32 cellular contexts compared by ENCODE assay signal in genomic region chr20:50649587-50649986, GRCh38. TPM values are rescaled to one million over a fixed set of nuclear protein-coding genes. Genes with fewer than 3 reads are reported as not detected.
A peak's percentile ranks its signal among the peaks of the same experiment; 100 is the strongest.
DNase-seq lines count a peak whose midpoint lies in the region; ATAC-seq and TF ChIP-seq lines count a peak whose summit lies in the region.
"Had no signal": no experiment of that assay in that cellular context is flagged by ENCODE, and none has a peak within 500 bp of the region (broad histone marks: within the 10 kb centered on the region; RNA-seq: fewer than 3 reads in every experiment).

No MANE protein-coding gene starts in this region.

- H2BK20ac ChIP-seq in IMR-90 (ENCODE audit: low read depth, low read length), result peak overlapping the region; percentile 59; the same call in 1 of the 2 replicates

- no peak for DNase-seq in AG04450 (ENCODE audit: low read depth, low spot score)
- DNase-seq in IMR-90, result no peak
- DNase-seq in left kidney (ENCODE audit: low read depth, low spot score), result peak; percentile 68
- no peak for DNase-seq in sigmoid colon
- DNase-seq in NCI-H187 (lab: John Stamatoyannopoulos, UW), result no peak
- DNase-seq in activated CD4-positive, alpha-beta T cell treated with anti-CD3 and anti-CD28 coated beads for 4 hours, result no peak
- no peak for DNase-seq in stimulated activated CD4-positive, alpha-beta T cell treated with anti-CD3 and anti-CD28 coated beads, Interleukin-4, amount 100 ng/mL, for 24 hours
- DNase-seq: activated CD4-positive, alpha-beta T cell treated with anti-CD3 and anti-CD28 coated beads, Interleukin-2, amount 10 ng/mL, durations not matched to agents 24 days and 14 days; activated CD8-positive, alpha-beta memory T cell treated with anti-CD3 and anti-CD28 coated beads for 24 hours; activated naive CD4-positive, alpha-beta T cell treated with anti-CD3 and anti-CD28 coated beads, Interleukin-2, amount 50 U/mL, for 16 hours; activated T-cell treated with anti-CD3 and anti-CD28 coated beads for 4 hours; amygdala; CD8-positive, alpha-beta memory T cell; EL; GOT3; HFFc6; NCI-H1417 treated with DMSO at 0.1 percent for 48 hours; NCI-H2081; NCI-H2227 treated with DMSO at 0.1 percent for 48 hours; NCI-H526; NK-92 treated with Interleukin-12 subunit alpha and Interleukin-12 subunit beta, amount 100 ng/mL, for 24 hours; occipital lobe; PC-3; SHP77; substantia nigra; upper lobe of left lung; WERI-Rb-1 had no signal

- H3K14ac ChIP-seq in IMR-90 (replicated peaks; ENCODE audit: low read depth, low read length), result peak overlapping the region; percentile 51

- POLR2A ChIA-PET in AG04450 (lab: Yijun Ruan, JAX) (no interaction called here), IMR-90 (lab: Charles Lee; ENCODE audit: unreplicated experiment) (no interaction called here)

- in situ Hi-C loops in IMR-90 (cut with MboI; ENCODE audit: low sequenced_read_pairs), result no loop called here

- intact Hi-C loops in IMR-90 (cut with micrococcal nuclease), result loop anchor here (5.0 kb wide), 2 partner anchors 58 to 83 kb away; partner anchors contain the start of gene PARD6B
- intact Hi-C loops in sigmoid colon (cut with DNase I), result no loop called here

- no peak for TF ChIP-seq POLR2A in IMR-90 (IDR thresholded peaks at IDR 0.05; ENCODE audit: low read depth, low read length)
- TF ChIP-seq POLR2A in sigmoid colon (IDR thresholded peaks at IDR 0.05), result no peak

- 80% methylated on average over 1 of the region's 5 CpGs; no CpG with 5 or more reads in 1 of the 2 experiments for WGBS in IMR-90 (ENCODE audit: extremely low coverage in 2 of 2, insufficient read length in 1 of 2), 2 experiments
- 80 to 81% methylated on average over 5 of the region's 5 CpGs for WGBS in sigmoid colon, 2 donors

- no peak for TF ChIP-seq RAD21 in IMR-90 (IDR thresholded peaks at IDR 0.05; ENCODE audit: low read length)

- H3K79me1 ChIP-seq in IMR-90 (ENCODE audit: low read depth in 1 of 2, low read length in 2 of 2), result peaks cover 0 to 24% of the 10 kb centered on the region in 2 experiments; a peak in 2 of 4 replicates

- H3K36me3 ChIP-seq in IMR-90 (ENCODE audit: control insufficient read depth, insufficient read depth, low read length) (no peaks in the 10 kb centered on the region), sigmoid colon (no peaks in the 10 kb centered on the region)
- H3K36me3 ChIP-seq: prostate gland, upper lobe of left lung, WERI-Rb-1 had no signal

- H3K9me3 ChIP-seq in AG04450 (ENCODE audit: control insufficient read depth, insufficient read depth, low read length), result peaks cover 10% of the 10 kb centered on the region
- H3K9me3 ChIP-seq in IMR-90 (ENCODE audit: control insufficient read depth, insufficient read depth, low read length), result no peaks in the 10 kb centered on the region
- H3K9me3 ChIP-seq in sigmoid colon, result no peaks in the 10 kb centered on the region
- H3K9me3 ChIP-seq: prostate gland, upper lobe of left lung had no signal

- H2BK120ac ChIP-seq in IMR-90 (ENCODE audit: low read depth, low read length), result peak overlapping the region; percentile 34

- H3K4ac ChIP-seq in IMR-90 (ENCODE audit: low read depth, low read length), result peak overlapping the region; percentile 74

- no peak for TF ChIP-seq EP300 in sigmoid colon (IDR thresholded peaks at IDR 0.05)

- H3K27me3 ChIP-seq in AG04450 (ENCODE audit: control insufficient read depth, insufficient read depth, low read length) (no peaks in the 10 kb centered on the region), IMR-90 (ENCODE audit: control insufficient read depth, insufficient read depth, low read length) (no peaks in the 10 kb centered on the region), sigmoid colon (no peaks in the 10 kb centered on the region)
- H3K27me3 ChIP-seq: upper lobe of left lung had no signal

- no peak overlapping the region for H3K4me3 ChIP-seq in AG04450 (ENCODE audit: low read depth, low read length)
- H3K4me3 ChIP-seq in IMR-90 (ENCODE audit: insufficient read depth, low read depth, low read length), result no peak overlapping the region
- H3K4me3 ChIP-seq in sigmoid colon, result no peak overlapping the region
- H3K4me3 ChIP-seq: prostate gland, upper lobe of left lung had no signal

- H3K4me1 ChIP-seq in IMR-90 (ENCODE audit: control insufficient read depth, insufficient read depth, low read length), result peaks cover 31% of the 10 kb centered on the region
- peaks cover 0 to 31% (median 20%) of the 10 kb centered on the region in 4 donors for H3K4me1 ChIP-seq in sigmoid colon
- H3K4me1 ChIP-seq: prostate gland had no signal

- H3K23ac ChIP-seq in IMR-90 (ENCODE audit: low read depth, low read length), result no peak overlapping the region

- peak overlapping the region; percentile 67 for H4K91ac ChIP-seq in IMR-90 (ENCODE audit: insufficient read depth, low read depth, low read length)

- CTCF ChIA-PET in AG04450 (lab: Charles Lee), result interaction anchor here (1.5 kb wide), 1 partner anchor 14 kb away, joined by 7 read pairs; no protein-coding TSS in a partner anchor
- CTCF ChIA-PET in IMR-90 (lab: Yijun Ruan, JAX), result no interaction called here

- no peak overlapping the region for H2AFZ ChIP-seq in IMR-90 (replicated peaks; ENCODE audit: low read length, poor library complexity)

- H3K9me1 ChIP-seq in IMR-90 (ENCODE audit: insufficient read depth, low read length), result peaks cover 16% of the 10 kb centered on the region

- dilution Hi-C loops in IMR-90 (cut with HindIII; ENCODE audit: low sequenced_read_pairs, unreplicated experiment), result no loop called here

- no peak overlapping the region for H3K4me2 ChIP-seq in IMR-90 (ENCODE audit: low read depth, low read length)
- H3K4me2 ChIP-seq: KMS-11 had no signal

- H2AK5ac ChIP-seq in IMR-90 (ENCODE audit: low read depth, low read length), result peak overlapping the region; percentile 72

- H3K27ac ChIP-seq in AG04450 (ENCODE audit: low read depth, low read length) (peak overlapping the region; percentile 31), IMR-90 (ENCODE audit: insufficient read depth, low read length) (no peak overlapping the region), sigmoid colon (peak overlapping the region in 3 of 4 donors; percentile 5 to 18 (median 17))
- H3K27ac ChIP-seq: KMS-11, prostate gland, upper lobe of left lung, WERI-Rb-1 had no signal

- peak overlapping the region in 1 of 2 experiments; percentile 39; a peak in 1 of 4 replicates for H4K8ac ChIP-seq in IMR-90 (ENCODE audit: low read depth in 2 of 2, low read length in 2 of 2)

- no peak overlapping the region for H3K9ac ChIP-seq in IMR-90 (ENCODE audit: low read depth, low read length)
- H3K9ac ChIP-seq: KMS-11 had no signal

- H4K20me1 ChIP-seq in IMR-90 (ENCODE audit: insufficient read depth, low read length), result no peaks in the 10 kb centered on the region

- H4K5ac ChIP-seq in IMR-90 (ENCODE audit: low read depth, low read length), result peak overlapping the region; percentile 33; the same call in 1 of the 2 replicates

- BruUV-seq in IMR-90 (replicated peaks; lab: Mats Ljungman, UMichigan), result no TSS peak

- TF ChIP-seq CTCF in AG04450 (IDR thresholded peaks at IDR 0.05; ENCODE audit: low read depth, low read length) (no peak), IMR-90 (conservative IDR thresholded peaks at IDR 0.05; ENCODE audit: low read depth, low read length) (no peak), sigmoid colon (IDR thresholded peaks at IDR 0.05) (no peak)

- H3K56ac ChIP-seq in IMR-90 (ENCODE audit: extremely low read depth, insufficient read depth, low read length), result no peak overlapping the region

- no peak overlapping the region for H2BK5ac ChIP-seq in IMR-90 (ENCODE audit: low read depth, low read length, poor library complexity, severe bottlenecking)

- H2BK15ac ChIP-seq in IMR-90 (ENCODE audit: low read depth, low read length), result peak overlapping the region; percentile 67; the same call in 2 of the 3 replicates

- ATAC-seq in IMR-90 (ENCODE audit: low read depth), result no peak
- ATAC-seq: PC-3; stimulated activated effector memory CD8-positive, alpha-beta T cell treated with anti-CD3 and anti-CD28 coated beads, Interleukin-12 subunit alpha, Interleukin-12 subunit beta, amount 100 ng/mL, for 72 hours had no signal

- peak overlapping the region; percentile 11; the same call in 1 of the 2 replicates for H3K18ac ChIP-seq in IMR-90 (ENCODE audit: low read depth, low read length)

- no peak overlapping the region for H2AK9ac ChIP-seq in IMR-90 (replicated peaks; ENCODE audit: low read depth, low read length, poor library complexity)

TF ChIP-seq in IMR-90, 13 proteins besides CTCF, POLR2A, EP300 and RAD21 (continues in another document):
- TF ChIP-seq RFX5 (IDR thresholded peaks at IDR 0.05; ENCODE audit: low read depth, low read length), result no peak
- no peak for TF ChIP-seq FOS (IDR thresholded peaks at IDR 0.05; ENCODE audit: low read depth, low read length)
- TF ChIP-seq ELK1 (IDR thresholded peaks at IDR 0.05; ENCODE audit: borderline replicate concordance, low read depth, low read length), result no peak
- no peak for TF ChIP-seq RCOR1 (IDR thresholded peaks at IDR 0.05; ENCODE audit: insufficient replicate concordance, low read length)
- no peak for TF ChIP-seq CHD1 (IDR thresholded peaks at IDR 0.05; ENCODE audit: low read depth, low read length)
- TF ChIP-seq BHLHE40 (IDR thresholded peaks at IDR 0.05; ENCODE audit: low read depth, low read length), result no peak
- TF ChIP-seq NFE2L2 (IDR thresholded peaks at IDR 0.05; ENCODE audit: low read depth, low read length), result no peak
- TF ChIP-seq MAZ (IDR thresholded peaks at IDR 0.05; ENCODE audit: borderline replicate concordance, low read depth, low read length), result no peak
- no peak for TF ChIP-seq MAFK (IDR thresholded peaks at IDR 0.05; ENCODE audit: low read depth, low read length)
- no peak for TF ChIP-seq CEBPB (IDR thresholded peaks at IDR 0.05; ENCODE audit: low read depth, low read length)

RNA-seq across cellular contexts. Expression of gene RIPOR3, which starts 41.8 kb away (rescaled TPM):
- 11.5 and 15.2 TPM in 2 replicates for polyA plus RNA-seq in AG04450 (2011; rRNA removed)
- polyA minus RNA-seq in AG04450 (2011; rRNA and poly(A)+ RNA removed), result 10.5 and 15.1 TPM in 2 replicates
- total RNA-seq in IMR-90 (2012; rRNA removed), result 0.28 and 0.54 TPM in 2 replicates
- polyA plus RNA-seq in IMR-90 (2012; rRNA removed), result 1.7 TPM in 2 replicates
- 0.28 and 0.71 TPM in 2 replicates for polyA plus RNA-seq in IMR-90 (2012; cell fraction: cytosol; rRNA removed)
- polyA plus RNA-seq in IMR-90 (2012; cell fraction: nucleus; rRNA removed; ENCODE audit: low replicate concordance), result 11.7 and 15.4 TPM in 2 replicates
- total RNA-seq in sigmoid colon, result 10 to 100 TPM in 3 of 4 donors, 1 to 10 TPM in 1; 9.4 to 28.0 (median 15.1) TPM
- 1 to 10 TPM in 2 of 3 donors, under 1 TPM in 1; 0.92 to 7.8 (median 4.8) TPM for polyA plus RNA-seq in sigmoid colon
- total RNA-seq: activated CD4-positive, alpha-beta T cell treated with anti-CD3 and anti-CD28 coated beads, Interleukin-2, amount 10 ng/mL, durations not matched to agents 24 days and 14 days; activated T-helper 2 cell treated with anti-CD3 and anti-CD28 coated beads, Interferon-gamma antibody, Interleukin-2, Interleukin-4, amounts not matched to agents 10 μg/mL and 5 μg/mL and 100 μg/mL, durations not matched to agents 14 hours and 24 hours and 36 hours; CD8-positive, alpha-beta memory T cell; endothelial cell of umbilical vein had no signal
- polyA plus RNA-seq: endothelial cell of umbilical vein had no signal
